In the genomic region with DNA sequence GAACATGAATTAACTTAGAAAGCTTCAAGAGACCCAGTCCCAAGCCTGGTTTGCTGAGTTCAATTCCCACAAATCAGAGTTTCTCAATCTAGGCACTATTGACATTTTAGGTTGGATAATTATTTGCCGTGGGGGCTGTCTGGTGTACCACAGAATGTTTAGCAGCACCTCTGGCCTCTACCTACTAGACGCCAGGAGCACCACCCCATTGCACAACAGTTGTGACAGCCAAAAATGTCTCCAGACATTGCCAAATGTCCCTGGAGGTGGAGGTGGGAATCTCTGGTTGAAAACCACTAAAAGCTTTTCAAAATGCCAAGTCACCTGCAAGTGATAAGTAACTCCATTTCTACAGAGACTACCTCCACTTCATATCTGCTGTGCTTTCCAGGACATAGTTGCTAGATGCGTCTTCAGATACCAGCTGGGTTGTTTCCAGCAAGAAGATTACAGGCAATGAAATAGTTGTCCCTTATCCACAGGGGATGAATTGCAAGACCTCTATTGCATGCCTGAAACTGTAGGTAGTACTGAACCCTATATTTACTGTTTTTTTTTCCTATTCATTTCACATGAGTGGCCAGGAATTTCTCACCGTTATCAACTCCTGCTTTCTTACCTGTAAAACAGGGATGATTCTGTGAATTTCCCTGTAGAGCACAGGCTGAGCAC, we compare ENCODE assay signal across 15 cellular contexts.
A peak's percentile ranks its signal among the peaks of the same experiment; 100 is the strongest.
DNase-seq lines count a peak whose midpoint lies in the region; ATAC-seq and TF ChIP-seq lines count a peak whose summit lies in the region.
"Had no signal": no experiment of that assay in that cellular context is flagged by ENCODE, and none has a peak within 500 bp of the region (broad histone marks: within the 10 kb centered on the region; RNA-seq: fewer than 3 reads in every experiment).

No MANE protein-coding gene starts in this region.

- H2BK120ac ChIP-seq in mesendoderm (ENCODE audit: low read depth, low read length), result no peak overlapping the region

- no peak overlapping the region for H4K5ac ChIP-seq in mesendoderm (ENCODE audit: low read length)

- no peaks in the 10 kb centered on the region for H3K36me3 ChIP-seq in mesendoderm (ENCODE audit: control insufficient read depth, insufficient read depth, low read length)

- no peak overlapping the region for H2BK15ac ChIP-seq in mesendoderm (replicated peaks; ENCODE audit: low read depth)

- H3K4me3 ChIP-seq in choroid plexus epithelial cell (ENCODE audit: low read depth, low read length) (no peak overlapping the region), mesendoderm (ENCODE audit: low read length) (no peak overlapping the region)
- H3K4me3 ChIP-seq: BLaER1 treated with 17β-estradiol and CSF1 and Interleukin-3, amounts not matched to agents 10 nM and 100 nM; GM12878 had no signal

- no peak overlapping the region for H2BK5ac ChIP-seq in mesendoderm (ENCODE audit: low read length)

- H3K18ac ChIP-seq in mesendoderm (ENCODE audit: low read length), result no peak overlapping the region

- no peak overlapping the region for H3K4me2 ChIP-seq in mesendoderm (ENCODE audit: low read length)
- H3K4me2 ChIP-seq: BLaER1 treated with 17β-estradiol and CSF1 and Interleukin-3, amounts not matched to agents 10 nM and 100 nM had no signal

- H3K27ac ChIP-seq in mesendoderm (ENCODE audit: low read depth, low read length), result peak overlapping the region; percentile 4
- H3K27ac ChIP-seq: BLaER1 treated with 17β-estradiol and CSF1 and Interleukin-3, amounts not matched to agents 10 nM and 100 nM had no signal

- DNase-seq in choroid plexus epithelial cell (ENCODE audit: low read depth), result peak; percentile 17
- peak; percentile 69 for DNase-seq in left lobe of liver (ENCODE audit: low spot score)
- peak; percentile 62 for DNase-seq in mesendoderm
- DNase-seq in DMS114 treated with DMSO at 0.1 percent for 48 hours (lab: John Stamatoyannopoulos, UW; ENCODE audit: unreplicated experiment), result no peak
- DNase-seq in H4 (ENCODE audit: low spot score), result no peak
- DNase-seq: Calu3; CD8-positive, alpha-beta T cell; DMS53; DND-41; EL; GOT3; H9 had no signal

- peak overlapping the region; percentile 65 for H4K8ac ChIP-seq in mesendoderm (ENCODE audit: low read depth, low read length)

- H3K79me2 ChIP-seq in mesendoderm (ENCODE audit: control insufficient read depth, insufficient read depth, low read length), result no peaks in the 10 kb centered on the region

- H3K4ac ChIP-seq in mesendoderm (ENCODE audit: low read depth, low read length), result no peak overlapping the region

- WGBS in mesendoderm (ENCODE audit: extremely low coverage, insufficient coverage, low lambda C conversion rate), result no CpG with 5 or more reads among the region's 4 CpGs

- H2AK5ac ChIP-seq in mesendoderm (ENCODE audit: low read length), result no peak overlapping the region

- no peaks in the 10 kb centered on the region for H3K79me1 ChIP-seq in mesendoderm (ENCODE audit: low read length)

- H3K23ac ChIP-seq in mesendoderm (ENCODE audit: low read length), result no peak overlapping the region

- H3K56ac ChIP-seq in mesendoderm (ENCODE audit: low read length), result no peak overlapping the region

- H3K9ac ChIP-seq in mesendoderm (ENCODE audit: low read length), result no peak overlapping the region
- H3K9ac ChIP-seq: BLaER1 treated with 17β-estradiol and CSF1 and Interleukin-3, amounts not matched to agents 10 nM and 100 nM had no signal

- no peak for TF ChIP-seq CTCF in choroid plexus epithelial cell (conservative IDR thresholded peaks at IDR 0.05; ENCODE audit: low read depth, low read length)

- ATAC-seq in left lobe of liver, result peak; percentile 92
- ATAC-seq in GM18520 (IDR thresholded peaks at IDR 0.05; ENCODE audit: unreplicated experiment), result no peak
- ATAC-seq: CD8-positive, alpha-beta T cell; GM12878 had no signal

- H3K27me3 ChIP-seq in mesendoderm (ENCODE audit: insufficient read depth, low read length, poor library complexity), result no peaks in the 10 kb centered on the region
- H3K27me3 ChIP-seq: BLaER1 treated with 17β-estradiol and CSF1 and Interleukin-3, amounts not matched to agents 10 nM and 100 nM had no signal

- H3K4me1 ChIP-seq in mesendoderm (ENCODE audit: control insufficient read depth, low read depth, low read length), result no peaks in the 10 kb centered on the region

Comparison
In these comparisons a context has a peak if more than half of its experiments do, and no peak if none do; other contexts are left out.
1. DNase-seq: peak in choroid plexus epithelial cell (single experiment), left lobe of liver (single experiment) and mesendoderm (single experiment); none in DMS114 treated with DMSO at 0.1 percent for 48 hours (single experiment) and H4 (single experiment).